In genomic region chr15:45118131-45118588, GRCh38 we compare ENCODE assay signal across 9 cellular contexts. TPM values are rescaled to one million over a fixed set of nuclear protein-coding genes. Genes with fewer than 3 reads are reported as not detected.
DNase-seq lines count a peak whose midpoint lies in the region; ATAC-seq, FAIRE-seq and TF ChIP-seq lines count a peak whose summit lies in the region.
"Had no signal": no experiment of that assay in that cellular context is flagged by ENCODE, and none has a peak within 500 bp of the region (broad histone marks: within the 10 kb centered on the region; RNA-seq: fewer than 3 reads in every experiment).

No MANE protein-coding gene starts in this region.

- DNase-seq in D721Med (ENCODE audit: insufficient read length, low spot score) (peak; percentile 98), NT2/D1 (ENCODE audit: low read depth, low spot score) (peak; percentile 75), epithelial cell of prostate (ENCODE audit: low read depth, low spot score) (peak; percentile 24), myocyte (ENCODE audit: low read depth) (peak; percentile 93)
- DNase-seq in activated CD8-positive, alpha-beta memory T cell treated with anti-CD3 and anti-CD28 coated beads, Interleukin-2, amount 50 U/mL, for 1 hour (ENCODE audit: extremely low read depth) = peak; percentile 50
- peak; percentile 56 to 72 for DNase-seq in stimulated activated CD8-positive, alpha-beta memory T cell treated with anti-CD3 and anti-CD28 coated beads, Interleukin-7, amount 100 ng/mL, for 1 hour (ENCODE audit: low read depth in 2 of 2)

- no peaks in the 10 kb centered on the region for H3K36me3 ChIP-seq in HUES6 (ENCODE audit: control insufficient read depth, insufficient read depth, low read length)
- H3K36me3 ChIP-seq in NT2/D1 (ENCODE audit: insufficient read depth, insufficient read length, low read length) = no peaks in the 10 kb centered on the region

- no peak overlapping the region for H3K27ac ChIP-seq in HUES6 (ENCODE audit: low read depth, low read length)
- no peak overlapping the region for H3K27ac ChIP-seq in epithelial cell of prostate

- no peaks in the 10 kb centered on the region for H3K9me3 ChIP-seq in HUES6 (ENCODE audit: control insufficient read depth, insufficient read depth, low read depth, low read length)
- H3K9me3 ChIP-seq in NT2/D1 (ENCODE audit: insufficient read depth, low read length) = no peaks in the 10 kb centered on the region

- H3K4me3 ChIP-seq in HUES6 (ENCODE audit: low read depth, low read length) = peak overlapping the region; percentile 31; the same call in 1 of the 2 replicates
- H3K4me3 ChIP-seq in NT2/D1 (ENCODE audit: insufficient read length, low read depth) = no peak overlapping the region

- peak; percentile 21 for FAIRE-seq in D721Med (lab: Jason Lieb, UNC)

- peak; percentile 95 for ATAC-seq in GM21515 (IDR thresholded peaks at IDR 0.05; ENCODE audit: unreplicated experiment)

- H3K27me3 ChIP-seq in HUES6 (ENCODE audit: control insufficient read depth, insufficient read depth, low read length) (peaks cover 90% of the 10 kb centered on the region), NT2/D1 (ENCODE audit: insufficient read depth, insufficient read length) (peaks cover 48% of the 10 kb centered on the region)

- H3K4me1 ChIP-seq in HUES6 (ENCODE audit: control insufficient read depth, insufficient read depth, low read length) = peaks cover 26% of the 10 kb centered on the region
- H3K4me1 ChIP-seq in NT2/D1 (ENCODE audit: insufficient read depth, insufficient read length) = peaks cover 3% of the 10 kb centered on the region

- peak; percentile 100 for TF ChIP-seq CTCF in D721Med (IDR thresholded peaks at IDR 0.05; ENCODE audit: insufficient read depth, missing control alignments)

- no peak overlapping the region for H3K9ac ChIP-seq in HUES6 (ENCODE audit: low read length)
- no peak overlapping the region for H3K9ac ChIP-seq in NT2/D1 (ENCODE audit: insufficient read length, low read depth)

RNA-seq across cellular contexts. Expression of gene DUOXA2, which starts 4.0 kb away (rescaled TPM):
- not detected in 2 replicates for total RNA-seq in myocyte
- not detected for polyA plus RNA-seq in myocyte (2012)
- total RNA-seq: subcutaneous adipose tissue had no signal

RNA-seq across cellular contexts. Expression of gene DUOX2, which starts 4.2 kb away (rescaled TPM):
- total RNA-seq in myocyte = not detected in 2 replicates
- 0.03 TPM for polyA plus RNA-seq in myocyte (2012)

RNA-seq across cellular contexts. Expression of gene DUOXA1, which starts 11.5 kb away (rescaled TPM):
- total RNA-seq in myocyte = not detected in 2 replicates
- polyA plus RNA-seq in myocyte (2012) = 0.20 TPM

RNA-seq across cellular contexts. Expression of gene DUOX1, which starts 11.6 kb away (rescaled TPM):
- total RNA-seq in myocyte = not detected in 2 replicates
- 2.1 TPM for polyA plus RNA-seq in myocyte (2012)

Comparison
In these comparisons a context has a peak if more than half of its experiments do, and no peak if none do; other contexts are left out.
1. DNase-seq: peak in every context shown above with its lines; median percentile 98 in D721Med; 93 in myocyte; 75 in NT2/D1; 64 in stimulated activated CD8-positive, alpha-beta memory T cell treated with anti-CD3 and anti-CD28 coated beads, Interleukin-7, amount 100 ng/mL, for 1 hour; 50 in activated CD8-positive, alpha-beta memory T cell treated with anti-CD3 and anti-CD28 coated beads, Interleukin-2, amount 50 U/mL, for 1 hour; 24 in epithelial cell of prostate.